1 cellular context compared by ENCODE assay signal in genomic region chr4:152572417-152573086, GRCh38.
TF ChIP-seq lines count a peak whose summit lies in the region.

No MANE protein-coding gene starts in this region.

TF ChIP-seq in GM12878, 131 proteins besides CTCF, POLR2A, EP300 and RAD21 (continued from another document and continues in another):
- TF ChIP-seq KDM1A (IDR thresholded peaks at IDR 0.05; ENCODE audit: borderline replicate concordance): no peak
- TF ChIP-seq, protein P1, sequence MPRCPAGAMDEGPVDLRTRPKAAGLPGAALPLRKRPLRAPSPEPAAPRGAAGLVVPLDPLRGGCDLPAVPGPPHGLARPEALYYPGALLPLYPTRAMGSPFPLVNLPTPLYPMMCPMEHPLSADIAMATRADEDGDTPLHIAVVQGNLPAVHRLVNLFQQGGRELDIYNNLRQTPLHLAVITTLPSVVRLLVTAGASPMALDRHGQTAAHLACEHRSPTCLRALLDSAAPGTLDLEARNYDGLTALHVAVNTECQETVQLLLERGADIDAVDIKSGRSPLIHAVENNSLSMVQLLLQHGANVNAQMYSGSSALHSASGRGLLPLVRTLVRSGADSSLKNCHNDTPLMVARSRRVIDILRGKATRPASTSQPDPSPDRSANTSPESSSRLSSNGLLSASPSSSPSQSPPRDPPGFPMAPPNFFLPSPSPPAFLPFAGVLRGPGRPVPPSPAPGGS (IDR thresholded peaks at IDR 0.05; ENCODE audit: borderline replicate concordance, insufficient read depth, low read depth, low read length, poor library complexity, severe bottlenecking): no peak
- TF ChIP-seq MYC (IDR thresholded peaks at IDR 0.05; ENCODE audit: insufficient read depth, insufficient read length, insufficient replicate concordance, low read length, severe bottlenecking): no peak
- no peak for TF ChIP-seq PKNOX1 (IDR thresholded peaks at IDR 0.05)
- TF ChIP-seq GATAD2B (conservative IDR thresholded peaks at IDR 0.05; ENCODE audit: low read depth): 0 out of 2 replicates have a peak, but pooled peaks have one; percentile 30
- no peak for TF ChIP-seq RAD51 (IDR thresholded peaks at IDR 0.05)
- no peak for TF ChIP-seq TARDBP (IDR thresholded peaks at IDR 0.05; ENCODE audit: borderline replicate concordance)
- no peak for TF ChIP-seq KLF5 (IDR thresholded peaks at IDR 0.05; ENCODE audit: partially characterized antibody)
- no peak for TF ChIP-seq FOXK2 (IDR thresholded peaks at IDR 0.05)
- no peak for TF ChIP-seq SMAD1 (IDR thresholded peaks at IDR 0.05; ENCODE audit: low read depth, partially characterized antibody)
- no peak for TF ChIP-seq SUPT20H (IDR thresholded peaks at IDR 0.05; ENCODE audit: borderline replicate concordance, control insufficient read depth, low read depth, low read length)
- TF ChIP-seq HCFC1 (IDR thresholded peaks at IDR 0.05; ENCODE audit: low read length): no peak
- no peak for TF ChIP-seq ZNF622 (IDR thresholded peaks at IDR 0.05)
- no peak for TF ChIP-seq E4F1 (IDR thresholded peaks at IDR 0.05; ENCODE audit: borderline replicate concordance, partially characterized antibody)
- peak; percentile 29; the same call in 1 of the 2 replicates for TF ChIP-seq NFIC (IDR thresholded peaks at IDR 0.05; ENCODE audit: low read depth, low read length)
- TF ChIP-seq, protein P2, sequence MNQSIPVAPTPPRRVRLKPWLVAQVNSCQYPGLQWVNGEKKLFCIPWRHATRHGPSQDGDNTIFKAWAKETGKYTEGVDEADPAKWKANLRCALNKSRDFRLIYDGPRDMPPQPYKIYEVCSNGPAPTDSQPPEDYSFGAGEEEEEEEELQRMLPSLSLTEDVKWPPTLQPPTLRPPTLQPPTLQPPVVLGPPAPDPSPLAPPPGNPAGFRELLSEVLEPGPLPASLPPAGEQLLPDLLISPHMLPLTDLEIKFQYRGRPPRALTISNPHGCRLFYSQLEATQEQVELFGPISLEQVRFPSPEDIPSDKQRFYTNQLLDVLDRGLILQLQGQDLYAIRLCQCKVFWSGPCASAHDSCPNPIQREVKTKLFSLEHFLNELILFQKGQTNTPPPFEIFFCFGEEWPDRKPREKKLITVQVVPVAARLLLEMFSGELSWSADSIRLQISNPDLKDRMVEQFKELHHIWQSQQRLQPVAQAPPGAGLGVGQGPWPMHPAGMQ (IDR thresholded peaks at IDR 0.05; ENCODE audit: borderline replicate concordance): no peak
- TF ChIP-seq, protein P3, sequence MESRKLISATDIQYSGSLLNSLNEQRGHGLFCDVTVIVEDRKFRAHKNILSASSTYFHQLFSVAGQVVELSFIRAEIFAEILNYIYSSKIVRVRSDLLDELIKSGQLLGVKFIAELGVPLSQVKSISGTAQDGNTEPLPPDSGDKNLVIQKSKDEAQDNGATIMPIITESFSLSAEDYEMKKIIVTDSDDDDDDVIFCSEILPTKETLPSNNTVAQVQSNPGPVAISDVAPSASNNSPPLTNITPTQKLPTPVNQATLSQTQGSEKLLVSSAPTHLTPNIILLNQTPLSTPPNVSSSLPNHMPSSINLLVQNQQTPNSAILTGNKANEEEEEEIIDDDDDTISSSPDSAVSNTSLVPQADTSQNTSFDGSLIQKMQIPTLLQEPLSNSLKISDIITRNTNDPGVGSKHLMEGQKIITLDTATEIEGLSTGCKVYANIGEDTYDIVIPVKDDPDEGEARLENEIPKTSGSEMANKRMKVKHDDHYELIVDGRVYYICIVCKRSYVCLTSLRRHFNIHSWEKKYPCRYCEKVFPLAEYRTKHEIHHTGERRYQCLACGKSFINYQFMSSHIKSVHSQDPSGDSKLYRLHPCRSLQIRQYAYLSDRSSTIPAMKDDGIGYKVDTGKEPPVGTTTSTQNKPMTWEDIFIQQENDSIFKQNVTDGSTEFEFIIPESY (IDR thresholded peaks at IDR 0.05): no peak
- peak; percentile 85; the same call in 2 of the 3 replicates for TF ChIP-seq POU2F2 (IDR thresholded peaks at IDR 0.05; ENCODE audit: borderline replicate concordance, low read depth, low read length)
- TF ChIP-seq BCL11A (IDR thresholded peaks at IDR 0.05; ENCODE audit: low read depth, low read length): peak; percentile 60; the same call in 1 of the 2 replicates
- no peak for TF ChIP-seq JUND (IDR thresholded peaks at IDR 0.05; ENCODE audit: low read depth, low read length)
- TF ChIP-seq BACH1 (IDR thresholded peaks at IDR 0.05; ENCODE audit: borderline replicate concordance): peak; percentile 54; the same call in 1 of the 2 replicates
- TF ChIP-seq PAX8 (IDR thresholded peaks at IDR 0.05): no peak
- no peak for TF ChIP-seq FOS (IDR thresholded peaks at IDR 0.05; ENCODE audit: borderline replicate concordance, extremely low read depth, insufficient read length)
- no peak for TF ChIP-seq EZH2 (IDR thresholded peaks at IDR 0.05; ENCODE audit: borderline replicate concordance, control insufficient read depth, low read depth, low read length)
- TF ChIP-seq MEF2B (IDR thresholded peaks at IDR 0.05; ENCODE audit: partially characterized antibody, poor library complexity, severe bottlenecking): no peak
- no peak for TF ChIP-seq EGR1 (IDR thresholded peaks at IDR 0.05; ENCODE audit: borderline replicate concordance in 1 of 2, low read depth in 2 of 2, low read length in 2 of 2)
- no peak for TF ChIP-seq NKRF (conservative IDR thresholded peaks at IDR 0.05)
- no peak for TF ChIP-seq FOXM1 (IDR thresholded peaks at IDR 0.05; ENCODE audit: low read depth, low read length)
- TF ChIP-seq IRF4 (IDR thresholded peaks at IDR 0.05; ENCODE audit: low read depth, low read length): no peak
- no peak for TF ChIP-seq ZZZ3 (IDR thresholded peaks at IDR 0.05; ENCODE audit: control insufficient read depth, insufficient read length, low read depth)
- TF ChIP-seq SUZ12 (IDR thresholded peaks at IDR 0.05; ENCODE audit: unreplicated experiment): no peak
- no peak for TF ChIP-seq MEF2A (IDR thresholded peaks at IDR 0.05; ENCODE audit: insufficient read depth, low read depth, low read length)
- no peak for TF ChIP-seq ZNF217 (IDR thresholded peaks at IDR 0.05)
- no peak for TF ChIP-seq HDAC2 (IDR thresholded peaks at IDR 0.05)
- TF ChIP-seq NR2C2 (IDR thresholded peaks at IDR 0.05; ENCODE audit: borderline replicate concordance, control insufficient read depth, insufficient read length, low read depth): no peak
- TF ChIP-seq, protein P4, sequence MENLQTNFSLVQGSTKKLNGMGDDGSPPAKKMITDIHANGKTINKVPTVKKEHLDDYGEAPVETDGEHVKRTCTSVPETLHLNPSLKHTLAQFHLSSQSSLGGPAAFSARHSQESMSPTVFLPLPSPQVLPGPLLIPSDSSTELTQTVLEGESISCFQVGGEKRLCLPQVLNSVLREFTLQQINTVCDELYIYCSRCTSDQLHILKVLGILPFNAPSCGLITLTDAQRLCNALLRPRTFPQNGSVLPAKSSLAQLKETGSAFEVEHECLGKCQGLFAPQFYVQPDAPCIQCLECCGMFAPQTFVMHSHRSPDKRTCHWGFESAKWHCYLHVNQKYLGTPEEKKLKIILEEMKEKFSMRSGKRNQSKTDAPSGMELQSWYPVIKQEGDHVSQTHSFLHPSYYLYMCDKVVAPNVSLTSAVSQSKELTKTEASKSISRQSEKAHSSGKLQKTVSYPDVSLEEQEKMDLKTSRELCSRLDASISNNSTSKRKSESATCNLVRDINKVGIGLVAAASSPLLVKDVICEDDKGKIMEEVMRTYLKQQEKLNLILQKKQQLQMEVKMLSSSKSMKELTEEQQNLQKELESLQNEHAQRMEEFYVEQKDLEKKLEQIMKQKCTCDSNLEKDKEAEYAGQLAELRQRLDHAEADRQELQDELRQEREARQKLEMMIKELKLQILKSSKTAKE (IDR thresholded peaks at IDR 0.05; ENCODE audit: low read depth, poor library complexity, severe bottlenecking): peak; percentile 78
- TF ChIP-seq NR2F1 (conservative IDR thresholded peaks at IDR 0.05): no peak; the same call in 1 of the 2 replicates
- TF ChIP-seq IKZF2 (IDR thresholded peaks at IDR 0.05): peak; percentile 91 to 92
- no peak for TF ChIP-seq RCOR1 (conservative IDR thresholded peaks at IDR 0.05; ENCODE audit: low read depth, low read length)
- TF ChIP-seq CEBPB (IDR thresholded peaks at IDR 0.05; ENCODE audit: borderline replicate concordance in 1 of 2, low read depth in 2 of 2, low read length in 2 of 2): no peak
- TF ChIP-seq RBBP5 (conservative IDR thresholded peaks at IDR 0.05): no peak
- 0 out of 2 replicates have a peak, but pooled peaks have one; percentile 21 for TF ChIP-seq ZNF24 (IDR thresholded peaks at IDR 0.05)
- TF ChIP-seq SMC3 (IDR thresholded peaks at IDR 0.05; ENCODE audit: borderline replicate concordance, low read length): no peak
- TF ChIP-seq ATF7 (IDR thresholded peaks at IDR 0.05; ENCODE audit: low read depth): peak; percentile 95
- no peak for TF ChIP-seq NR2C1 (IDR thresholded peaks at IDR 0.05)
- no peak for TF ChIP-seq GABPA (IDR thresholded peaks at IDR 0.05; ENCODE audit: low read depth)
- TF ChIP-seq RELA (IDR thresholded peaks at IDR 0.05; ENCODE audit: borderline replicate concordance, partially characterized antibody): no peak
- TF ChIP-seq ASH2L (IDR thresholded peaks at IDR 0.05; ENCODE audit: borderline replicate concordance, low read depth): no peak
- TF ChIP-seq SREBF1 (IDR thresholded peaks at IDR 0.05; ENCODE audit: low read length): no peak
- TF ChIP-seq ZNF274 (IDR thresholded peaks at IDR 0.05; ENCODE audit: insufficient read depth, insufficient read length): no peak
- peak; percentile 76 for TF ChIP-seq DPF2 (IDR thresholded peaks at IDR 0.05)
- no peak for TF ChIP-seq POLR2AphosphoS5 (IDR thresholded peaks at IDR 0.05; ENCODE audit: low read length)
- TF ChIP-seq RUNX3 (IDR thresholded peaks at IDR 0.05; ENCODE audit: low read length): peak; percentile 90
- TF ChIP-seq STAT3 (IDR thresholded peaks at IDR 0.05; ENCODE audit: low read depth, low read length): no peak
- TF ChIP-seq, protein P5, sequence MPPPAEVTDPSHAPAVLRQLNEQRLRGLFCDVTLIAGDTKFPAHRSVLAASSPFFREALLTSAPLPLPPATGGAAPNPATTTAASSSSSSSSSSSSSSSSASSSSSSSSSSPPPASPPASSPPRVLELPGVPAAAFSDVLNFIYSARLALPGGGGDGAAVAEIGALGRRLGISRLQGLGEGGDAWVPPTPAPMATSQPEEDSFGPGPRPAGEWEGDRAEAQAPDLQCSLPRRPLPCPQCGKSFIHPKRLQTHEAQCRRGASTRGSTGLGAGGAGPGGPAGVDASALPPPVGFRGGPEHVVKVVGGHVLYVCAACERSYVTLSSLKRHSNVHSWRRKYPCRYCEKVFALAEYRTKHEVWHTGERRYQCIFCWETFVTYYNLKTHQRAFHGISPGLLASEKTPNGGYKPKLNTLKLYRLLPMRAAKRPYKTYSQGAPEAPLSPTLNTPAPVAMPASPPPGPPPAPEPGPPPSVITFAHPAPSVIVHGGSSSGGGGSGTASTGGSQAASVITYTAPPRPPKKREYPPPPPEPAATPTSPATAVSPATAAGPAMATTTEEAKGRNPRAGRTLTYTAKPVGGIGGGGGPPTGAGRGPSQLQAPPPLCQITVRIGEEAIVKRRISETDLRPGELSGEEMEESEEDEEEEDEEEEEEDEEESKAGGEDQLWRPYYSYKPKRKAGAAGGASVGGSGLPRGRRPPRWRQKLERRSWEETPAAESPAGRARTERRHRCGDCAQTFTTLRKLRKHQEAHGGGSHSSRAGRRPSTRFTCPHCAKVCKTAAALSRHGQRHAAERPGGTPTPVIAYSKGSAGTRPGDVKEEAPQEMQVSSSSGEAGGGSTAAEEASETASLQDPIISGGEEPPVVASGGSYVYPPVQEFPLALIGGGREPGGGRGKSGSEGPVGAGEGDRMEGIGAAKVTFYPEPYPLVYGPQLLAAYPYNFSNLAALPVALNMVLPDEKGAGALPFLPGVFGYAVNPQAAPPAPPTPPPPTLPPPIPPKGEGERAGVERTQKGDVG (CRISPR knock-in tag; IDR thresholded peaks at IDR 0.05): no peak
- TF ChIP-seq NBN (IDR thresholded peaks at IDR 0.05): 0 out of 2 replicates have a peak, but pooled peaks have one; percentile 54
- TF ChIP-seq TCF12 (IDR thresholded peaks at IDR 0.05; ENCODE audit: low read depth, low read length): no peak
- no peak for TF ChIP-seq ZNF207 (IDR thresholded peaks at IDR 0.05; ENCODE audit: borderline replicate concordance)
- TF ChIP-seq YY1 (IDR thresholded peaks at IDR 0.05; ENCODE audit: low read depth, low read length): peak; percentile 80
- no peak for TF ChIP-seq NFYA (IDR thresholded peaks at IDR 0.05; ENCODE audit: borderline replicate concordance, low read depth, low read length)
- peak; percentile 95 for TF ChIP-seq MTA2 (IDR thresholded peaks at IDR 0.05; ENCODE audit: low read depth)
